In genomic region chr2:133712369-133712768, GRCh38 we compare ENCODE assay signal across 24 cellular contexts.
A peak's percentile ranks its signal among the peaks of the same experiment; 100 is the strongest.
DNase-seq lines count a peak whose midpoint lies in the region; ATAC-seq, FAIRE-seq and TF ChIP-seq lines count a peak whose summit lies in the region.
"Had no signal": no experiment of that assay in that cellular context is flagged by ENCODE, and none has a peak within 500 bp of the region (broad histone marks: within the 10 kb centered on the region; RNA-seq: fewer than 3 reads in every experiment).

No MANE protein-coding gene starts in this region.

- H2AK5ac ChIP-seq in H1 (ENCODE audit: low read depth, low read length) (no peak overlapping the region), trophoblast cell (ENCODE audit: low read length) (no peak overlapping the region)

- no peak overlapping the region for H4K12ac ChIP-seq in trophoblast cell (ENCODE audit: low read depth, low read length)

- no peak for TF ChIP-seq EP300 in H1 (IDR thresholded peaks at IDR 0.05; ENCODE audit: borderline replicate concordance in 1 of 2, low read depth in 2 of 2, low read length in 2 of 2)

- no peaks in the 10 kb centered on the region for H3K79me2 ChIP-seq in H1 (ENCODE audit: control insufficient read depth in 1 of 2, insufficient read depth in 2 of 2, low read length in 2 of 2)
- no peaks in the 10 kb centered on the region for H3K79me2 ChIP-seq in trophoblast cell (ENCODE audit: control insufficient read depth, insufficient read depth, low read length, poor library complexity)

- H3K79me1 ChIP-seq in H1 (ENCODE audit: low read depth, low read length) (no peaks in the 10 kb centered on the region), trophoblast cell (ENCODE audit: low read length) (no peaks in the 10 kb centered on the region)

- H3K9me3 Mint-ChIP-seq in neural crest cell: peaks cover 13% of the 10 kb centered on the region
- H3K9me3 Mint-ChIP-seq: CD4-positive, alpha-beta T cell had no signal

- peak overlapping the region; percentile 89 for H3K27ac Mint-ChIP-seq in neural crest cell (ENCODE audit: unreplicated experiment)
- H3K27ac Mint-ChIP-seq: CD4-positive, alpha-beta T cell; GM23338; HFFc6 had no signal

- no peak overlapping the region for H3K4ac ChIP-seq in H1 (replicated peaks; ENCODE audit: insufficient read length, low read depth, low read length)
- no peak overlapping the region for H3K4ac ChIP-seq in trophoblast cell (ENCODE audit: low read depth, low read length)

- no peak for ATAC-seq in GM18511 (IDR thresholded peaks at IDR 0.05; ENCODE audit: unreplicated experiment)
- ATAC-seq: A549, GM23338 had no signal

- no peak overlapping the region for H3K27ac ChIP-seq in H1 (ENCODE audit: low read depth, low read length)
- no peak overlapping the region for H3K27ac ChIP-seq in trophoblast cell (ENCODE audit: low read depth, low read length)
- H3K27ac ChIP-seq in WERI-Rb-1: no peak overlapping the region
- H3K27ac ChIP-seq: A549; BLaER1 treated with 17β-estradiol and CSF1 and Interleukin-3, amounts not matched to agents 10 nM and 100 nM had no signal

- peaks cover 64% of the 10 kb centered on the region for H3K4me1 Mint-ChIP-seq in neural crest cell
- H3K4me1 Mint-ChIP-seq: CD14-positive monocyte had no signal

- peak overlapping the region; percentile 32; the same call in 1 of the 2 replicates for H2BK20ac ChIP-seq in H1 (ENCODE audit: low read length)

- H2AFZ ChIP-seq in H1 (ENCODE audit: low read length) (no peak overlapping the region), trophoblast cell (ENCODE audit: insufficient read depth, low read length, poor library complexity) (no peak overlapping the region)
- H2AFZ ChIP-seq: GM23338 had no signal

- no peak overlapping the region for H3K9ac ChIP-seq in H1 (replicated peaks in 1 of 4; ENCODE audit: extremely low read depth in 1 of 4, low read depth in 3 of 4, low read length in 3 of 4)
- H3K9ac ChIP-seq in trophoblast cell (ENCODE audit: low read length): no peak overlapping the region
- H3K9ac ChIP-seq: BLaER1 treated with 17β-estradiol and CSF1 and Interleukin-3, amounts not matched to agents 10 nM and 100 nM had no signal

- no peak overlapping the region for H2BK15ac ChIP-seq in H1 (ENCODE audit: low read length)

- H2BK120ac ChIP-seq in H1 (replicated peaks; ENCODE audit: low read depth, low read length) (no peak overlapping the region), trophoblast cell (ENCODE audit: insufficient read depth, low read length, poor library complexity) (no peak overlapping the region)

- FAIRE-seq in H1 (lab: Jason Lieb, UNC): no peak
- FAIRE-seq: A549, G401.6, H54 had no signal

- H3K23ac ChIP-seq in H1 (ENCODE audit: insufficient read length) (no peak overlapping the region), trophoblast cell (ENCODE audit: low read length) (peak overlapping the region; percentile 33)

- peak overlapping the region; percentile 74 for H3K4me3 Mint-ChIP-seq in neural crest cell
- H3K4me3 Mint-ChIP-seq: CD14-positive monocyte; CD4-positive, alpha-beta T cell; GM23338; HFFc6 had no signal

- H3K36me3 Mint-ChIP-seq in neural crest cell (ENCODE audit: low read depth): peaks cover 22% of the 10 kb centered on the region
- H3K36me3 Mint-ChIP-seq: CD14-positive monocyte had no signal

- no peak for TF ChIP-seq RAD21 in H1 (IDR thresholded peaks at IDR 0.05 in 1 of 2, conservative IDR thresholded peaks at IDR 0.05 in 1 of 2; ENCODE audit: low read depth in 2 of 2, low read length in 2 of 2)

- no peaks in the 10 kb centered on the region for H3K27me3 ChIP-seq in H1 (replicated peaks in 1 of 4; ENCODE audit: control insufficient read depth in 3 of 4, extremely low read depth in 1 of 4, insufficient read depth in 3 of 4, low read length in 3 of 4)
- no peaks in the 10 kb centered on the region for H3K27me3 ChIP-seq in trophoblast cell (ENCODE audit: insufficient read depth, low read length)
- H3K27me3 ChIP-seq in WERI-Rb-1 (ENCODE audit: insufficient read depth, low read depth, severe bottlenecking): no peaks in the 10 kb centered on the region
- H3K27me3 ChIP-seq: BE2C; BLaER1 treated with 17β-estradiol and CSF1 and Interleukin-3, amounts not matched to agents 10 nM and 100 nM had no signal

- no peak for TF ChIP-seq CTCF in H1 (IDR thresholded peaks at IDR 0.05; ENCODE audit: control extremely low read depth in 1 of 3, insufficient read depth in 1 of 3, low read depth in 1 of 3, low read length in 3 of 3)
- no peak for TF ChIP-seq CTCF in neural crest cell (conservative IDR thresholded peaks at IDR 0.05)
- TF ChIP-seq CTCF in WERI-Rb-1 (IDR thresholded peaks at IDR 0.05; ENCODE audit: low read depth, low read length): no peak

- H3K4me1 ChIP-seq in H1 (replicated peaks in 1 of 4; ENCODE audit: control insufficient read depth in 3 of 4, insufficient read depth in 4 of 4, low read length in 3 of 4) (no peaks in the 10 kb centered on the region), trophoblast cell (ENCODE audit: control insufficient read depth in 1 of 2, insufficient read depth in 2 of 2, low read length in 2 of 2) (peaks cover 2 to 3% of the 10 kb centered on the region in 2 experiments)
- H3K4me1 ChIP-seq: A549, HAP-1 had no signal

- H3K23me2 ChIP-seq in H1 (ENCODE audit: low read depth, low read length): no peaks in the 10 kb centered on the region

- H2BK5ac ChIP-seq in H1 (ENCODE audit: low read depth, low read length) (0 out of 2 replicates have a peak overlapping the region, but pooled peaks have one; percentile 13), trophoblast cell (ENCODE audit: low read depth, low read length, poor library complexity) (no peak overlapping the region)

- H4K20me1 ChIP-seq in H1 (replicated peaks in 1 of 2; ENCODE audit: control insufficient read depth in 1 of 2, insufficient read depth in 2 of 2, low read length in 2 of 2): no peaks in the 10 kb centered on the region
- H4K20me1 ChIP-seq: BLaER1 treated with 17β-estradiol and CSF1 and Interleukin-3, amounts not matched to agents 10 nM and 100 nM had no signal

- H2BK12ac ChIP-seq in H1 (ENCODE audit: low read depth, low read length): no peak overlapping the region
- H2BK12ac ChIP-seq in trophoblast cell (ENCODE audit: low read length): no peak overlapping the region

- CTCF ChIA-PET in H1 (lab: Charles Lee; ENCODE audit: partially characterized antibody): no interaction called here

- POLR2A ChIA-PET in H1 (lab: Charles Lee; ENCODE audit: partially characterized antibody): no interaction called here

- no peaks in the 10 kb centered on the region for H3K27me3 Mint-ChIP-seq in neural crest cell (ENCODE audit: low read depth)
- H3K27me3 Mint-ChIP-seq: CD4-positive, alpha-beta T cell had no signal

- H4K91ac ChIP-seq in H1 (replicated peaks; ENCODE audit: insufficient read length, low read length) (no peak overlapping the region), trophoblast cell (ENCODE audit: low read depth, low read length) (no peak overlapping the region)

- TF ChIP-seq POLR2A in H1 (IDR thresholded peaks at IDR 0.05; ENCODE audit: control extremely low read depth in 1 of 2, low read depth in 2 of 2, low read length in 2 of 2): no peak

- no peak overlapping the region for H4K5ac ChIP-seq in H1 (ENCODE audit: insufficient read length, low read depth, low read length)

- H3K9me3 ChIP-seq in H1 (ENCODE audit: insufficient read depth in 2 of 2, low read depth in 1 of 2, low read length in 1 of 2) (peaks cover 3 to 5% of the 10 kb centered on the region in 2 experiments; a peak in 3 of 4 replicates), trophoblast cell (ENCODE audit: insufficient read depth, low read depth, low read length) (no peaks in the 10 kb centered on the region), WERI-Rb-1 (ENCODE audit: severe bottlenecking) (peaks cover 8% of the 10 kb centered on the region)
- H3K9me3 ChIP-seq: HAP-1 had no signal

- WGBS in H1 (ENCODE audit: extremely low coverage in 1 of 2, insufficient coverage in 1 of 2, insufficient read length in 1 of 2, insufficient replicate concordance in 2 of 2, low coverage in 1 of 2, low lambda C conversion rate in 2 of 2, missing lambda C conversion rate in 1 of 2), 2 experiments: 89% methylated on average over 3 of the region's 3 CpGs; no CpG with 5 or more reads in 1 of the 2 experiments
- WGBS in trophoblast cell (ENCODE audit: extremely low coverage, insufficient coverage, insufficient read length): no CpG with 5 or more reads among the region's 3 CpGs

- no peak for DNase-seq in H1 (ENCODE audit: low read depth in 1 of 2, low spot score in 2 of 2)
- no peak for DNase-seq in neural crest cell (ENCODE audit: low read depth, low spot score)
- DNase-seq in trophoblast cell: no peak
- DNase-seq in WERI-Rb-1: no peak
- no peak for DNase-seq in NCI-H526 treated with DMSO at 0.1 percent for 48 hours (lab: John Stamatoyannopoulos, UW)
- no peak for DNase-seq in hepatic stellate cell (ENCODE audit: low spot score)
- DNase-seq: 8988T; ACHN; AML-193; Calu3; CD4-positive, alpha-beta T cell; COR-L47; DMS153; DND-41; HFFc6 had no signal

- H3K14ac ChIP-seq in H1 (ENCODE audit: insufficient read length): no peak overlapping the region
- no peak overlapping the region for H3K14ac ChIP-seq in trophoblast cell (ENCODE audit: low read length)

- H3K18ac ChIP-seq in H1 (ENCODE audit: extremely low read depth, low read length): no peak overlapping the region
- H3K18ac ChIP-seq in trophoblast cell (ENCODE audit: low read length): no peak overlapping the region

- H3K56ac ChIP-seq in H1 (replicated peaks; ENCODE audit: insufficient read length, low read depth, low read length): no peak overlapping the region

- H3K4me2 ChIP-seq in H1 (ENCODE audit: insufficient read depth in 1 of 2, low read depth in 2 of 2, low read length in 2 of 2) (no peak overlapping the region), trophoblast cell (ENCODE audit: low read length) (no peak overlapping the region)
- H3K4me2 ChIP-seq: A549; BLaER1 treated with 17β-estradiol and CSF1 and Interleukin-3, amounts not matched to agents 10 nM and 100 nM; GM23338 had no signal

- H3K36me3 ChIP-seq in H1 (ENCODE audit: control insufficient read depth in 2 of 4, insufficient read depth in 4 of 4, low read length in 3 of 4) (no peaks in the 10 kb centered on the region), trophoblast cell (ENCODE audit: control insufficient read depth in 1 of 2, insufficient read depth in 2 of 2, low read length in 2 of 2) (no peaks in the 10 kb centered on the region), WERI-Rb-1 (no peaks in the 10 kb centered on the region)
- H3K36me3 ChIP-seq: BE2C; BLaER1 treated with 17β-estradiol and CSF1 and Interleukin-3, amounts not matched to agents 10 nM and 100 nM; HAP-1 had no signal

- no peak overlapping the region for H3K4me3 ChIP-seq in H1 (ENCODE audit: extremely low read depth in 1 of 4, insufficient read depth in 2 of 4, low read depth in 3 of 4, low read length in 4 of 4)
- H3K4me3 ChIP-seq in trophoblast cell (ENCODE audit: low read depth, low read length): no peak overlapping the region
- H3K4me3 ChIP-seq in WERI-Rb-1 (ENCODE audit: low read depth, low read length): no peak overlapping the region
- H3K4me3 ChIP-seq: A549; BLaER1 treated with 17β-estradiol and CSF1 and Interleukin-3, amounts not matched to agents 10 nM and 100 nM; GM23338; HAP-1 had no signal

- no peak overlapping the region for H4K8ac ChIP-seq in H1 (ENCODE audit: extremely low read depth, insufficient read depth, low read length)
- no peak overlapping the region for H4K8ac ChIP-seq in trophoblast cell (ENCODE audit: low read depth, low read length)

TF ChIP-seq in H1, 55 proteins besides CTCF, POLR2A, EP300 and RAD21:
- no peak for TF ChIP-seq CTBP2 (IDR thresholded peaks at IDR 0.05; ENCODE audit: borderline replicate concordance, insufficient read depth, insufficient read length, low read length)
TF ChIP-seq in H1: peak in this region for 0.
